ENCODE assay signal across 1 cellular context in genomic region chr1:19882111-19883071, GRCh38.
TF ChIP-seq lines count a peak whose summit lies in the region.

Gene OTUD3 (plus strand): TSS chr1:19882395. CDS start chr1:19882514, 119 bp downstream.

TF ChIP-seq in K562, 482 proteins besides CTCF, POLR2A, EP300 and RAD21 (continued from another document and continues in another):
- TF ChIP-seq, protein P1, sequence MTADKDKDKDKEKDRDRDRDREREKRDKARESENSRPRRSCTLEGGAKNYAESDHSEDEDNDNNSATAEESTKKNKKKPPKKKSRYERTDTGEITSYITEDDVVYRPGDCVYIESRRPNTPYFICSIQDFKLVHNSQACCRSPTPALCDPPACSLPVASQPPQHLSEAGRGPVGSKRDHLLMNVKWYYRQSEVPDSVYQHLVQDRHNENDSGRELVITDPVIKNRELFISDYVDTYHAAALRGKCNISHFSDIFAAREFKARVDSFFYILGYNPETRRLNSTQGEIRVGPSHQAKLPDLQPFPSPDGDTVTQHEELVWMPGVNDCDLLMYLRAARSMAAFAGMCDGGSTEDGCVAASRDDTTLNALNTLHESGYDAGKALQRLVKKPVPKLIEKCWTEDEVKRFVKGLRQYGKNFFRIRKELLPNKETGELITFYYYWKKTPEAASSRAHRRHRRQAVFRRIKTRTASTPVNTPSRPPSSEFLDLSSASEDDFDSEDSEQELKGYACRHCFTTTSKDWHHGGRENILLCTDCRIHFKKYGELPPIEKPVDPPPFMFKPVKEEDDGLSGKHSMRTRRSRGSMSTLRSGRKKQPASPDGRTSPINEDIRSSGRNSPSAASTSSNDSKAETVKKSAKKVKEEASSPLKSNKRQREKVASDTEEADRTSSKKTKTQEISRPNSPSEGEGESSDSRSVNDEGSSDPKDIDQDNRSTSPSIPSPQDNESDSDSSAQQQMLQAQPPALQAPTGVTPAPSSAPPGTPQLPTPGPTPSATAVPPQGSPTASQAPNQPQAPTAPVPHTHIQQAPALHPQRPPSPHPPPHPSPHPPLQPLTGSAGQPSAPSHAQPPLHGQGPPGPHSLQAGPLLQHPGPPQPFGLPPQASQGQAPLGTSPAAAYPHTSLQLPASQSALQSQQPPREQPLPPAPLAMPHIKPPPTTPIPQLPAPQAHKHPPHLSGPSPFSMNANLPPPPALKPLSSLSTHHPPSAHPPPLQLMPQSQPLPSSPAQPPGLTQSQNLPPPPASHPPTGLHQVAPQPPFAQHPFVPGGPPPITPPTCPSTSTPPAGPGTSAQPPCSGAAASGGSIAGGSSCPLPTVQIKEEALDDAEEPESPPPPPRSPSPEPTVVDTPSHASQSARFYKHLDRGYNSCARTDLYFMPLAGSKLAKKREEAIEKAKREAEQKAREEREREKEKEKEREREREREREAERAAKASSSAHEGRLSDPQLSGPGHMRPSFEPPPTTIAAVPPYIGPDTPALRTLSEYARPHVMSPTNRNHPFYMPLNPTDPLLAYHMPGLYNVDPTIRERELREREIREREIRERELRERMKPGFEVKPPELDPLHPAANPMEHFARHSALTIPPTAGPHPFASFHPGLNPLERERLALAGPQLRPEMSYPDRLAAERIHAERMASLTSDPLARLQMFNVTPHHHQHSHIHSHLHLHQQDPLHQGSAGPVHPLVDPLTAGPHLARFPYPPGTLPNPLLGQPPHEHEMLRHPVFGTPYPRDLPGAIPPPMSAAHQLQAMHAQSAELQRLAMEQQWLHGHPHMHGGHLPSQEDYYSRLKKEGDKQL (CRISPR knock-in tag; IDR thresholded peaks at IDR 0.05; ENCODE audit: borderline replicate concordance), result 0 out of 2 replicates have a peak, but pooled peaks have one; percentile 62
- TF ChIP-seq ELK3 (CRISPR knock-in tag; IDR thresholded peaks at IDR 0.05) (no peak), XRCC4 (IDR thresholded peaks at IDR 0.05; ENCODE audit: extremely low read depth, insufficient read depth, insufficient read length) (no peak), ZNF707 (CRISPR knock-in tag; conservative IDR thresholded peaks at IDR 0.05) (no peak), TOE1 (IDR thresholded peaks at IDR 0.05; ENCODE audit: borderline replicate concordance) (peak; percentile 97), TOE1 (CRISPR knock-in tag; IDR thresholded peaks at IDR 0.05; ENCODE audit: borderline replicate concordance, low read depth) (0 out of 2 replicates have a peak, but pooled peaks have one; percentile 60), CHAMP1 (IDR thresholded peaks at IDR 0.05) (no peak), PKNOX1 (IDR thresholded peaks at IDR 0.05) (peak; percentile 96), FOXA3 (CRISPR knock-in tag; conservative IDR thresholded peaks at IDR 0.05 in 1 of 2, IDR thresholded peaks at IDR 0.05 in 1 of 2) (no peak), ZZZ3 (IDR thresholded peaks at IDR 0.05) (no peak), GTF2B (IDR thresholded peaks at IDR 0.05; ENCODE audit: extremely low read depth, insufficient read length) (no peak), BCOR (IDR thresholded peaks at IDR 0.05) (peak; percentile 17; the same call in 1 of the 2 replicates), THRA (IDR thresholded peaks at IDR 0.05) (no peak), NONO (IDR thresholded peaks at IDR 0.05; ENCODE audit: low read depth in 2 of 2, low read length in 1 of 2) (peak; percentile 25 to 70; a peak in 1 of 4 replicates), KAT8 (IDR thresholded peaks at IDR 0.05; ENCODE audit: low read depth) (no peak), EGR1 (conservative IDR thresholded peaks at IDR 0.05) (0 out of 2 replicates have a peak, but pooled peaks have one; percentile 6), ZNF668 (CRISPR knock-in tag; IDR thresholded peaks at IDR 0.05) (no peak), RFX7 (CRISPR knock-in tag; IDR thresholded peaks at IDR 0.05) (no peak), RBM15 (IDR thresholded peaks at IDR 0.05; ENCODE audit: insufficient read depth, low read length) (no peak), MIER1 (IDR thresholded peaks at IDR 0.05; ENCODE audit: low read depth) (no peak), CHD2 (IDR thresholded peaks at IDR 0.05; ENCODE audit: low read depth, low read length) (peak; percentile 7; the same call in 1 of the 2 replicates), ZNF316 (IDR thresholded peaks at IDR 0.05) (no peak), ZNF354B (CRISPR knock-in tag; IDR thresholded peaks at IDR 0.05) (no peak), TAF1 (IDR thresholded peaks at IDR 0.05; ENCODE audit: control insufficient read depth, extremely low read depth, insufficient read depth, low read length, severe bottlenecking) (peak; percentile 67), ZNF830 (CRISPR knock-in tag; IDR thresholded peaks at IDR 0.05) (no peak), ARNT (IDR thresholded peaks at IDR 0.05) (no peak), NUFIP1 (IDR thresholded peaks at IDR 0.05; ENCODE audit: partially characterized antibody) (no peak), CBX2 (IDR thresholded peaks at IDR 0.05; ENCODE audit: insufficient read depth, low read length, poor library complexity, severe bottlenecking) (no peak), CC2D1A (IDR thresholded peaks at IDR 0.05) (no peak), PBX2 (CRISPR knock-in tag; IDR thresholded peaks at IDR 0.05; ENCODE audit: low read depth) (peak; percentile 74), PBX2 (tag; conservative IDR thresholded peaks at IDR 0.05; ENCODE audit: low read depth) (peak; percentile 90), IRF1 (CRISPR knock-in tag; IDR thresholded peaks at IDR 0.05; ENCODE audit: borderline replicate concordance) (no peak), YBX1 (IDR thresholded peaks at IDR 0.05) (no peak), CEBPB (tag; IDR thresholded peaks at IDR 0.05) (no peak), ZNF133 (CRISPR knock-in tag; IDR thresholded peaks at IDR 0.05) (no peak), ZFP30 (CRISPR knock-in tag; IDR thresholded peaks at IDR 0.05; ENCODE audit: borderline replicate concordance) (no peak), HEY1 (CRISPR knock-in tag; IDR thresholded peaks at IDR 0.05; ENCODE audit: borderline replicate concordance) (no peak)
- TF ChIP-seq, protein P2, sequence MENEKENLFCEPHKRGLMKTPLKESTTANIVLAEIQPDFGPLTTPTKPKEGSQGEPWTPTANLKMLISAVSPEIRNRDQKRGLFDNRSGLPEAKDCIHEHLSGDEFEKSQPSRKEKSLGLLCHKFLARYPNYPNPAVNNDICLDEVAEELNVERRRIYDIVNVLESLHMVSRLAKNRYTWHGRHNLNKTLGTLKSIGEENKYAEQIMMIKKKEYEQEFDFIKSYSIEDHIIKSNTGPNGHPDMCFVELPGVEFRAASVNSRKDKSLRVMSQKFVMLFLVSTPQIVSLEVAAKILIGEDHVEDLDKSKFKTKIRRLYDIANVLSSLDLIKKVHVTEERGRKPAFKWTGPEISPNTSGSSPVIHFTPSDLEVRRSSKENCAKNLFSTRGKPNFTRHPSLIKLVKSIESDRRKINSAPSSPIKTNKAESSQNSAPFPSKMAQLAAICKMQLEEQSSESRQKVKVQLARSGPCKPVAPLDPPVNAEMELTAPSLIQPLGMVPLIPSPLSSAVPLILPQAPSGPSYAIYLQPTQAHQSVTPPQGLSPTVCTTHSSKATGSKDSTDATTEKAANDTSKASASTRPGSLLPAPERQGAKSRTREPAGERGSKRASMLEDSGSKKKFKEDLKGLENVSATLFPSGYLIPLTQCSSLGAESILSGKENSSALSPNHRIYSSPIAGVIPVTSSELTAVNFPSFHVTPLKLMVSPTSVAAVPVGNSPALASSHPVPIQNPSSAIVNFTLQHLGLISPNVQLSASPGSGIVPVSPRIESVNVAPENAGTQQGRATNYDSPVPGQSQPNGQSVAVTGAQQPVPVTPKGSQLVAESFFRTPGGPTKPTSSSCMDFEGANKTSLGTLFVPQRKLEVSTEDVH (IDR thresholded peaks at IDR 0.05; ENCODE audit: low read depth, partially characterized antibody), result peak; percentile 25
- TF ChIP-seq, protein P3, sequence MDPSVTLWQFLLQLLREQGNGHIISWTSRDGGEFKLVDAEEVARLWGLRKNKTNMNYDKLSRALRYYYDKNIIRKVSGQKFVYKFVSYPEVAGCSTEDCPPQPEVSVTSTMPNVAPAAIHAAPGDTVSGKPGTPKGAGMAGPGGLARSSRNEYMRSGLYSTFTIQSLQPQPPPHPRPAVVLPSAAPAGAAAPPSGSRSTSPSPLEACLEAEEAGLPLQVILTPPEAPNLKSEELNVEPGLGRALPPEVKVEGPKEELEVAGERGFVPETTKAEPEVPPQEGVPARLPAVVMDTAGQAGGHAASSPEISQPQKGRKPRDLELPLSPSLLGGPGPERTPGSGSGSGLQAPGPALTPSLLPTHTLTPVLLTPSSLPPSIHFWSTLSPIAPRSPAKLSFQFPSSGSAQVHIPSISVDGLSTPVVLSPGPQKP (CRISPR knock-in tag; IDR thresholded peaks at IDR 0.05), result no peak
- TF ChIP-seq, protein P4, sequence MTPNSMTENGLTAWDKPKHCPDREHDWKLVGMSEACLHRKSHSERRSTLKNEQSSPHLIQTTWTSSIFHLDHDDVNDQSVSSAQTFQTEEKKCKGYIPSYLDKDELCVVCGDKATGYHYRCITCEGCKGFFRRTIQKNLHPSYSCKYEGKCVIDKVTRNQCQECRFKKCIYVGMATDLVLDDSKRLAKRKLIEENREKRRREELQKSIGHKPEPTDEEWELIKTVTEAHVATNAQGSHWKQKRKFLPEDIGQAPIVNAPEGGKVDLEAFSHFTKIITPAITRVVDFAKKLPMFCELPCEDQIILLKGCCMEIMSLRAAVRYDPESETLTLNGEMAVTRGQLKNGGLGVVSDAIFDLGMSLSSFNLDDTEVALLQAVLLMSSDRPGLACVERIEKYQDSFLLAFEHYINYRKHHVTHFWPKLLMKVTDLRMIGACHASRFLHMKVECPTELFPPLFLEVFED (CRISPR knock-in tag; conservative IDR thresholded peaks at IDR 0.05), result no peak
